ENCODE assay signal across 20 cellular contexts in genomic region chr5:35822541-35822940, GRCh38. TPM values are rescaled to one million over a fixed set of nuclear protein-coding genes. Genes with fewer than 3 reads are reported as not detected.
DNase-seq lines count a peak whose midpoint lies in the region; ATAC-seq lines count a peak whose summit lies in the region.
"Had no signal": no experiment of that assay in that cellular context is flagged by ENCODE, and none has a peak within 500 bp of the region (broad histone marks: within the 10 kb centered on the region; RNA-seq: fewer than 3 reads in every experiment).

No MANE protein-coding gene starts in this region.

- H3K4me1 Mint-ChIP-seq in activated CD4-positive, alpha-beta T cell treated with anti-CD3 and anti-CD28 coated beads, Interleukin-2, amount 10 ng/mL, durations not matched to agents 24 days and 14 days, result peaks cover 77% of the 10 kb centered on the region
- peaks cover 90% of the 10 kb centered on the region for H3K4me1 Mint-ChIP-seq in activated naive CD4-positive, alpha-beta T cell treated with anti-CD3 and anti-CD28 coated beads, Interleukin-2, amount 50 U/mL, for 24 hours
- H3K4me1 Mint-ChIP-seq in stimulated activated effector memory CD8-positive, alpha-beta T cell treated with anti-CD3 and anti-CD28 coated beads, Interleukin-12 subunit alpha, Interleukin-12 subunit beta, amount 100 ng/mL, for 72 hours, result peaks cover 80% of the 10 kb centered on the region

- H3K36me3 Mint-ChIP-seq in activated CD4-positive, alpha-beta T cell treated with anti-CD3 and anti-CD28 coated beads, Interleukin-2, amount 10 ng/mL, durations not matched to agents 24 days and 14 days (ENCODE audit: low read depth), result peaks cover 17% of the 10 kb centered on the region
- H3K36me3 Mint-ChIP-seq in activated naive CD4-positive, alpha-beta T cell treated with anti-CD3 and anti-CD28 coated beads, Interleukin-2, amount 50 U/mL, for 24 hours, result peaks cover 5% of the 10 kb centered on the region
- H3K36me3 Mint-ChIP-seq in stimulated activated effector memory CD8-positive, alpha-beta T cell treated with anti-CD3 and anti-CD28 coated beads, Interleukin-12 subunit alpha, Interleukin-12 subunit beta, amount 100 ng/mL, for 72 hours, result no peaks in the 10 kb centered on the region

- DNase-seq in activated CD4-positive, alpha-beta T cell treated with anti-CD3 and anti-CD28 coated beads, Interleukin-2, amount 10 ng/mL, durations not matched to agents 24 days and 14 days, result peak; percentile 82
- DNase-seq in activated CD4-positive, alpha-beta T cell treated with anti-CD3 and anti-CD28 coated beads for 4 hours, result no peak
- peak; percentile 16 for DNase-seq in T-helper 9 cell
- DNase-seq in stimulated activated effector memory CD8-positive, alpha-beta T cell treated with anti-CD3 and anti-CD28 coated beads, Interleukin-12 subunit alpha, Interleukin-12 subunit beta, amount 100 ng/mL, for 72 hours (ENCODE audit: low spot score in 2 of 2), result peak in 1 of 2 donors; percentile 55
- no peak for DNase-seq in NCI-H1092 (lab: John Stamatoyannopoulos, UW)
- no peak for DNase-seq in RKO (ENCODE audit: low spot score)
- DNase-seq: adrenal gland; DMS53; effector CD4-positive, alpha-beta T cell; H7; heart left ventricle; NCI-H2081; NCI-H524 treated with DMSO at 0.1 percent for 48 hours; ovary; stimulated activated CD4-positive, alpha-beta T cell treated with anti-CD3 and anti-CD28 coated beads, Interleukin-4, amount 100 ng/mL, for 24 hours; tibial artery had no signal

- H3K27me3 Mint-ChIP-seq in activated CD4-positive, alpha-beta T cell treated with anti-CD3 and anti-CD28 coated beads, Interleukin-2, amount 10 ng/mL, durations not matched to agents 24 days and 14 days, result no peaks in the 10 kb centered on the region
- no peaks in the 10 kb centered on the region for H3K27me3 Mint-ChIP-seq in activated naive CD4-positive, alpha-beta T cell treated with anti-CD3 and anti-CD28 coated beads, Interleukin-2, amount 50 U/mL, for 24 hours

- peak overlapping the region; percentile 90 for H3K27ac Mint-ChIP-seq in activated CD4-positive, alpha-beta T cell treated with anti-CD3 and anti-CD28 coated beads, Interleukin-2, amount 10 ng/mL, durations not matched to agents 24 days and 14 days
- peak overlapping the region; percentile 91 for H3K27ac Mint-ChIP-seq in activated naive CD4-positive, alpha-beta T cell treated with anti-CD3 and anti-CD28 coated beads, Interleukin-2, amount 50 U/mL, for 24 hours
- H3K27ac Mint-ChIP-seq in stimulated activated effector memory CD8-positive, alpha-beta T cell treated with anti-CD3 and anti-CD28 coated beads, Interleukin-12 subunit alpha, Interleukin-12 subunit beta, amount 100 ng/mL, for 72 hours, result peak overlapping the region; percentile 78

- intact Hi-C loops in activated CD4-positive, alpha-beta T cell treated with anti-CD3 and anti-CD28 coated beads, Interleukin-2, amount 10 ng/mL, durations not matched to agents 24 days and 14 days (cut with micrococcal nuclease), result no loop called here

- peaks cover 12% of the 10 kb centered on the region for H3K9me3 Mint-ChIP-seq in activated CD4-positive, alpha-beta T cell treated with anti-CD3 and anti-CD28 coated beads, Interleukin-2, amount 10 ng/mL, durations not matched to agents 24 days and 14 days
- peaks cover 7% of the 10 kb centered on the region for H3K9me3 Mint-ChIP-seq in activated naive CD4-positive, alpha-beta T cell treated with anti-CD3 and anti-CD28 coated beads, Interleukin-2, amount 50 U/mL, for 24 hours
- H3K9me3 Mint-ChIP-seq in stimulated activated effector memory CD8-positive, alpha-beta T cell treated with anti-CD3 and anti-CD28 coated beads, Interleukin-12 subunit alpha, Interleukin-12 subunit beta, amount 100 ng/mL, for 72 hours, result peaks cover 6% of the 10 kb centered on the region

- H3K4me3 Mint-ChIP-seq in activated CD4-positive, alpha-beta T cell treated with anti-CD3 and anti-CD28 coated beads, Interleukin-2, amount 10 ng/mL, durations not matched to agents 24 days and 14 days, result peak overlapping the region; percentile 64
- H3K4me3 Mint-ChIP-seq in activated naive CD4-positive, alpha-beta T cell treated with anti-CD3 and anti-CD28 coated beads, Interleukin-2, amount 50 U/mL, for 24 hours, result peak overlapping the region; percentile 34
- H3K4me3 Mint-ChIP-seq in stimulated activated effector memory CD8-positive, alpha-beta T cell treated with anti-CD3 and anti-CD28 coated beads, Interleukin-12 subunit alpha, Interleukin-12 subunit beta, amount 100 ng/mL, for 72 hours, result peak overlapping the region; percentile 43

- no peak for ATAC-seq in stimulated activated effector memory CD8-positive, alpha-beta T cell treated with anti-CD3 and anti-CD28 coated beads, Interleukin-12 subunit alpha, Interleukin-12 subunit beta, amount 100 ng/mL, for 72 hours
- ATAC-seq in GM21367 (IDR thresholded peaks at IDR 0.05; ENCODE audit: unreplicated experiment), result no peak
- ATAC-seq: heart left ventricle, K562 had no signal

RNA-seq across cellular contexts. Expression of gene IL7R, which starts 34.1 kb away (rescaled TPM):
- total RNA-seq in activated CD4-positive, alpha-beta T cell treated with anti-CD3 and anti-CD28 coated beads, Interleukin-2, amount 10 ng/mL, durations not matched to agents 24 days and 14 days, result 57.7 and 64.1 TPM in 2 replicates
- total RNA-seq: cardiac muscle cell, H7 had no signal

Comparison
In these comparisons a context has a peak if more than half of its experiments do, and no peak if none do; other contexts are left out.
1. DNase-seq: peak in activated CD4-positive, alpha-beta T cell treated with anti-CD3 and anti-CD28 coated beads, Interleukin-2, amount 10 ng/mL, durations not matched to agents 24 days and 14 days (single experiment) and T-helper 9 cell (single experiment); none in activated CD4-positive, alpha-beta T cell treated with anti-CD3 and anti-CD28 coated beads for 4 hours (0 of 2), NCI-H1092 (single experiment) and RKO (single experiment).
2. Peak in every context shown above with its lines, with median percentiles within 50 percentile points of each other: H3K27ac Mint-ChIP-seq and H3K4me3 Mint-ChIP-seq.